11 cellular contexts compared by ENCODE assay signal in genomic region chr14:53715390-53715730, GRCh38.
A peak's percentile ranks its signal among the peaks of the same experiment; 100 is the strongest.
DNase-seq lines count a peak whose midpoint lies in the region; ATAC-seq and TF ChIP-seq lines count a peak whose summit lies in the region.
"Had no signal": no experiment of that assay in that cellular context is flagged by ENCODE, and none has a peak within 500 bp of the region (broad histone marks: within the 10 kb centered on the region; RNA-seq: fewer than 3 reads in every experiment).

No MANE protein-coding gene starts in this region.

- H3K4me3 ChIP-seq in mucosa of descending colon (no peak overlapping the region), lower leg skin (ENCODE audit: low read depth, poor library complexity, severe bottlenecking) (no peak overlapping the region)

- TF ChIP-seq POLR2A in lower leg skin (IDR thresholded peaks at IDR 0.05), result no peak

- intact Hi-C loops in Right ventricle myocardium inferior (cut with DNase I) (loop anchor here (2.0 to 10.0 kb wide), 2 partner anchors 159 to 239 kb away; no protein-coding TSS in a partner anchor), cardiac septum (cut with DNase I) (loop anchor here (10.0 kb wide), 1 partner anchor 239 kb away; the partner anchor contains the start of gene BMP4), mucosa of descending colon (cut with DNase I, micrococcal nuclease) (no loop called here), lower leg skin (cut with DNase I; ENCODE audit: low total_unique reads) (no loop called here)

- TF ChIP-seq CTCF in mucosa of descending colon (IDR thresholded peaks at IDR 0.05), result no peak
- no peak for TF ChIP-seq CTCF in lower leg skin (IDR thresholded peaks at IDR 0.05)

- H3K4me1 ChIP-seq in mucosa of descending colon (ENCODE audit: low read depth), result peaks cover 4% of the 10 kb centered on the region

- ATAC-seq in Right ventricle myocardium inferior (peak; percentile 83), mucosa of descending colon (peak; percentile 48)
- ATAC-seq in activated T-helper 17 cell treated with anti-CD3 and anti-CD28 coated beads, Interleukin-2, amount 50 U/mL, for 72 hours (replicated peaks), result no peak
- ATAC-seq: SK-N-SH treated with all-trans-retinoic acid at 6 μM for 48 hours had no signal

- H3K36me3 Mint-ChIP-seq in activated T-helper 17 cell treated with anti-CD3 and anti-CD28 coated beads, Interleukin-2, amount 50 U/mL, for 72 hours (ENCODE audit: low read depth), result no peaks in the 10 kb centered on the region

- H3K27ac Mint-ChIP-seq in activated T-helper 17 cell treated with anti-CD3 and anti-CD28 coated beads, Interleukin-2, amount 50 U/mL, for 72 hours, result no peak overlapping the region

- no peaks in the 10 kb centered on the region for H3K9me3 ChIP-seq in mucosa of descending colon

- no peaks in the 10 kb centered on the region for H3K36me3 ChIP-seq in mucosa of descending colon (ENCODE audit: low read depth)

- H3K9me3 Mint-ChIP-seq in activated T-helper 17 cell treated with anti-CD3 and anti-CD28 coated beads, Interleukin-2, amount 50 U/mL, for 72 hours, result peaks cover 7% of the 10 kb centered on the region

- H3K27me3 Mint-ChIP-seq in activated T-helper 17 cell treated with anti-CD3 and anti-CD28 coated beads, Interleukin-2, amount 50 U/mL, for 72 hours, result no peaks in the 10 kb centered on the region

- WGBS in lower leg skin, 2 donors, result 6 to 21% methylated on average over 1 of the region's 1 CpG

- no peaks in the 10 kb centered on the region for H3K4me1 Mint-ChIP-seq in activated T-helper 17 cell treated with anti-CD3 and anti-CD28 coated beads, Interleukin-2, amount 50 U/mL, for 72 hours

- DNase-seq in Right ventricle myocardium inferior (ENCODE audit: missing footprints) (no peak), cardiac septum (ENCODE audit: low spot score) (no peak), fibroblast of gingiva (ENCODE audit: low read depth) (peak; percentile 29), mucosa of descending colon (peak in 1 of 3 donors; percentile 3), KBM-7 (no peak), lower leg skin (ENCODE audit: low spot score in 2 of 2) (no peak), NCI-H1436 treated with DMSO at 0.1 percent for 48 hours (lab: John Stamatoyannopoulos, UW) (no peak)
- DNase-seq: 8988T, NCI-H187 treated with DMSO at 0.1 percent for 48 hours had no signal

- in situ Hi-C loops in KBM-7 (cut with MboI; ENCODE audit: low pct_unique_long_range_greater_than_20kb, low sequenced_read_pairs), result no loop called here

- no peak overlapping the region for H3K4me3 Mint-ChIP-seq in activated T-helper 17 cell treated with anti-CD3 and anti-CD28 coated beads, Interleukin-2, amount 50 U/mL, for 72 hours

Comparison
In these comparisons a context has a peak if more than half of its experiments do, and no peak if none do; other contexts are left out.
1. intact Hi-C loops: an anchor here in Right ventricle myocardium inferior (2.0 to 10.0 kb wide) and cardiac septum (10.0 kb wide); none called in mucosa of descending colon and lower leg skin.